In the genomic region with DNA sequence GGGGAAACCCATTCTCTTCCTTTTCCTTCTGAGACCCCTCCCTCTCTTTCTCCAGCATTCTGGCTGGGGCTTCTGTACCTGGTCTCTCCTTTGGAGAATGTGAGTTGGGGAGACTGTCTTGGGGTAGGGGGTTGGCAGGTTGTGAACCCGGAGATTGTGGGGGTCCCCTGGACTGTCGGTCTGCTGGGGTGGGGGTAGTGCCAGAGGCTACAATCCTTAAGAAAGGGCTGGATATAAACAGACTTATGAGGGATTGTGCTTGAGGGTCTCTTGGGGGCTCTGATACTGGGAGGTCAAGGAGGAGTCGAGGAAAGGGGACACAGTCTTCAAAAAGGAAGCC, we compare ENCODE assay signal across 7 cellular contexts. TPM values are rescaled to one million over a fixed set of nuclear protein-coding genes. Genes with fewer than 3 reads are reported as not detected.
DNase-seq lines count a peak whose midpoint lies in the region; ATAC-seq and TF ChIP-seq lines count a peak whose summit lies in the region.

No MANE protein-coding gene starts in this region.

- H3K4me3 ChIP-seq in GM23338 (peak overlapping the region; percentile 84), WI38 (ENCODE audit: low read depth, low read length) (peak overlapping the region; percentile 65), fibroblast of pulmonary artery (replicated peaks; ENCODE audit: low read depth, low read length) (peak overlapping the region; percentile 61), smooth muscle cell (peak overlapping the region; percentile 65)

- peaks cover 23% of the 10 kb centered on the region for H3F3A ChIP-seq in GM23338 (replicated peaks; ENCODE audit: low read depth)
- peaks cover 18% of the 10 kb centered on the region for H3F3A ChIP-seq in smooth muscle cell (ENCODE audit: low read depth)

- H2AFZ ChIP-seq in GM23338, result no peak overlapping the region
- H2AFZ ChIP-seq in smooth muscle cell (ENCODE audit: low read depth), result no peak overlapping the region

- H4K20me1 ChIP-seq in GM23338 (replicated peaks; ENCODE audit: insufficient read depth) (no peaks in the 10 kb centered on the region), smooth muscle cell (ENCODE audit: low read depth) (peaks cover 4% of the 10 kb centered on the region)

- DNase-seq in GM23338 (ENCODE audit: low spot score) (no peak), fibroblast of pulmonary artery (ENCODE audit: low read depth) (no peak), smooth muscle cell (lab: John Stamatoyannopoulos, UW; ENCODE audit: unreplicated experiment) (no peak), hypothalamus (lab: John Stamatoyannopoulos, UW) (no peak)
- no peak for DNase-seq in NK-92 treated with Interleukin-12 subunit alpha and Interleukin-12 subunit beta, amount 100 ng/mL, for 24 hours (lab: John Stamatoyannopoulos, UW)

- H3K27me3 Mint-ChIP-seq in GM23338 (ENCODE audit: insufficient read depth, low read depth, poor library complexity), result peaks cover 40% of the 10 kb centered on the region

- TF ChIP-seq CTCF in GM23338 (conservative IDR thresholded peaks at IDR 0.05; ENCODE audit: low read depth in 2 of 2), result no peak
- TF ChIP-seq CTCF in WI38 (IDR thresholded peaks at IDR 0.05; ENCODE audit: low read depth, low read length), result no peak
- no peak for TF ChIP-seq CTCF in fibroblast of pulmonary artery (IDR thresholded peaks at IDR 0.05; ENCODE audit: low read length, missing control alignments)
- TF ChIP-seq CTCF in smooth muscle cell (IDR thresholded peaks at IDR 0.05; ENCODE audit: borderline replicate concordance, insufficient read depth, poor library complexity, severe bottlenecking), result no peak

- H3K27ac ChIP-seq in GM23338 (ENCODE audit: low read depth), result no peak overlapping the region
- H3K27ac ChIP-seq in smooth muscle cell (ENCODE audit: low read depth), result peak overlapping the region; percentile 0

- peak overlapping the region; percentile 87 for H3K4me3 Mint-ChIP-seq in GM23338

- no peaks in the 10 kb centered on the region for H3K9me3 Mint-ChIP-seq in GM23338

- H3K9me2 ChIP-seq in GM23338 (ENCODE audit: insufficient read depth), result no peaks in the 10 kb centered on the region

- no peak overlapping the region; the same call in 1 of the 2 replicates for H3K27ac Mint-ChIP-seq in GM23338

- H3K4me1 ChIP-seq in GM23338 (ENCODE audit: insufficient read depth) (peaks cover 21% of the 10 kb centered on the region), smooth muscle cell (ENCODE audit: low read depth) (peaks cover 10% of the 10 kb centered on the region)

- ATAC-seq in GM23338, result no peak
- ATAC-seq in GM18861 (IDR thresholded peaks at IDR 0.05; ENCODE audit: unreplicated experiment), result no peak

- H3K36me3 ChIP-seq in GM23338 (ENCODE audit: insufficient read depth) (no peaks in the 10 kb centered on the region), smooth muscle cell (ENCODE audit: low read depth) (no peaks in the 10 kb centered on the region)

- H3K4me1 Mint-ChIP-seq in GM23338, result peaks cover 14% of the 10 kb centered on the region

- H3K36me3 Mint-ChIP-seq in GM23338 (ENCODE audit: low read depth), result no peaks in the 10 kb centered on the region; the same call in 2 of the 3 replicates

- H3K9ac ChIP-seq in smooth muscle cell (ENCODE audit: low read depth), result no peak overlapping the region

- 76% methylated on average over 3 of the region's 3 CpGs for WGBS in smooth muscle cell (ENCODE audit: low lambda C conversion rate)

- peak overlapping the region; percentile 95 for H3K4me2 ChIP-seq in GM23338
- peak overlapping the region; percentile 96 for H3K4me2 ChIP-seq in smooth muscle cell

- H3K9me3 ChIP-seq in smooth muscle cell (replicated peaks; ENCODE audit: low read depth), result no peaks in the 10 kb centered on the region

- peaks cover 26% of the 10 kb centered on the region for H3K27me3 ChIP-seq in GM23338 (ENCODE audit: insufficient read depth)
- H3K27me3 ChIP-seq in smooth muscle cell (ENCODE audit: low read depth), result no peaks in the 10 kb centered on the region

- H3K79me2 ChIP-seq in GM23338 (replicated peaks; ENCODE audit: insufficient read depth), result no peaks in the 10 kb centered on the region
- no peaks in the 10 kb centered on the region for H3K79me2 ChIP-seq in smooth muscle cell (ENCODE audit: low read depth)

TF ChIP-seq in GM23338, 12 proteins besides CTCF, POLR2A, EP300 and RAD21:
- no peak for TF ChIP-seq EZH2phosphoT487 (IDR thresholded peaks at IDR 0.05; ENCODE audit: unreplicated experiment)
- TF ChIP-seq, protein P1, sequence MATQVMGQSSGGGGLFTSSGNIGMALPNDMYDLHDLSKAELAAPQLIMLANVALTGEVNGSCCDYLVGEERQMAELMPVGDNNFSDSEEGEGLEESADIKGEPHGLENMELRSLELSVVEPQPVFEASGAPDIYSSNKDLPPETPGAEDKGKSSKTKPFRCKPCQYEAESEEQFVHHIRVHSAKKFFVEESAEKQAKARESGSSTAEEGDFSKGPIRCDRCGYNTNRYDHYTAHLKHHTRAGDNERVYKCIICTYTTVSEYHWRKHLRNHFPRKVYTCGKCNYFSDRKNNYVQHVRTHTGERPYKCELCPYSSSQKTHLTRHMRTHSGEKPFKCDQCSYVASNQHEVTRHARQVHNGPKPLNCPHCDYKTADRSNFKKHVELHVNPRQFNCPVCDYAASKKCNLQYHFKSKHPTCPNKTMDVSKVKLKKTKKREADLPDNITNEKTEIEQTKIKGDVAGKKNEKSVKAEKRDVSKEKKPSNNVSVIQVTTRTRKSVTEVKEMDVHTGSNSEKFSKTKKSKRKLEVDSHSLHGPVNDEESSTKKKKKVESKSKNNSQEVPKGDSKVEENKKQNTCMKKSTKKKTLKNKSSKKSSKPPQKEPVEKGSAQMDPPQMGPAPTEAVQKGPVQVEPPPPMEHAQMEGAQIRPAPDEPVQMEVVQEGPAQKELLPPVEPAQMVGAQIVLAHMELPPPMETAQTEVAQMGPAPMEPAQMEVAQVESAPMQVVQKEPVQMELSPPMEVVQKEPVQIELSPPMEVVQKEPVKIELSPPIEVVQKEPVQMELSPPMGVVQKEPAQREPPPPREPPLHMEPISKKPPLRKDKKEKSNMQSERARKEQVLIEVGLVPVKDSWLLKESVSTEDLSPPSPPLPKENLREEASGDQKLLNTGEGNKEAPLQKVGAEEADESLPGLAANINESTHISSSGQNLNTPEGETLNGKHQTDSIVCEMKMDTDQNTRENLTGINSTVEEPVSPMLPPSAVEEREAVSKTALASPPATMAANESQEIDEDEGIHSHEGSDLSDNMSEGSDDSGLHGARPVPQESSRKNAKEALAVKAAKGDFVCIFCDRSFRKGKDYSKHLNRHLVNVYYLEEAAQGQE (IDR thresholded peaks at IDR 0.05; ENCODE audit: unreplicated experiment), result no peak

RNA-seq across cellular contexts. Expression of a gene that starts 2.4 kb away (rescaled TPM):
- total RNA-seq in GM23338 (2014; rRNA removed; shearing (Covaris generic)), result 0.39 and 2.7 TPM in 2 replicates
- 2.9 and 3.8 TPM in 2 replicates for polyA plus RNA-seq in GM23338 (2016; fragmentation: Nextera tagmentation; extraction: Ambion mirVana)
- 9.3 and 10.4 TPM in 2 replicates for total RNA-seq in smooth muscle cell
- 27.6 and 35.4 TPM in 2 replicates for polyA plus RNA-seq in smooth muscle cell

RNA-seq across cellular contexts. Expression of a gene that starts 46.7 kb away (rescaled TPM):
- 158 and 189 TPM in 2 replicates for total RNA-seq in GM23338 (2014; rRNA removed; shearing (Covaris generic))
- polyA plus RNA-seq in GM23338 (2016; fragmentation: Nextera tagmentation; extraction: Ambion mirVana) (196 and 221 TPM in 2 replicates), smooth muscle cell (156 TPM in 2 replicates)
- total RNA-seq in smooth muscle cell, result 111 and 140 TPM in 2 replicates

RNA-seq across cellular contexts. Expression of a gene that starts 46.7 kb away (rescaled TPM):
- total RNA-seq in GM23338 (2014; rRNA removed; shearing (Covaris generic)), result 81.3 and 82.2 TPM in 2 replicates
- polyA plus RNA-seq in GM23338 (2016; fragmentation: Nextera tagmentation; extraction: Ambion mirVana), result 21.0 and 22.3 TPM in 2 replicates
- 34.0 and 44.2 TPM in 2 replicates for total RNA-seq in smooth muscle cell
- 11.5 and 14.5 TPM in 2 replicates for polyA plus RNA-seq in smooth muscle cell
